ENCODE assay signal across 9 cellular contexts in genomic region chr5:54884195-54884536, GRCh38.
DNase-seq lines count a peak whose midpoint lies in the region; ATAC-seq and TF ChIP-seq lines count a peak whose summit lies in the region.
"Had no signal": no experiment of that assay in that cellular context is flagged by ENCODE, and none has a peak within 500 bp of the region (broad histone marks: within the 10 kb centered on the region; RNA-seq: fewer than 3 reads in every experiment).

No MANE protein-coding gene starts in this region.

- peak overlapping the region in 1 of 2 donors; percentile 53 for H3K4me3 Mint-ChIP-seq in effector memory CD8-positive, alpha-beta T cell

- H3K14ac ChIP-seq in mesenchymal stem cell (ENCODE audit: low read length in 2 of 2), result no peak overlapping the region

- H2BK15ac ChIP-seq in mesenchymal stem cell (ENCODE audit: low read depth, poor library complexity, severe bottlenecking), result peak overlapping the region; percentile 75

- no peaks in the 10 kb centered on the region for H3K9me3 Mint-ChIP-seq in effector memory CD8-positive, alpha-beta T cell

- no peak overlapping the region for H2BK5ac ChIP-seq in mesenchymal stem cell (ENCODE audit: low read depth, low read length, poor library complexity, severe bottlenecking)

- H3K79me1 ChIP-seq in mesenchymal stem cell (replicated peaks; ENCODE audit: low read length, poor library complexity, severe bottlenecking), result no peaks in the 10 kb centered on the region

- no peak overlapping the region for H2AK5ac ChIP-seq in mesenchymal stem cell (ENCODE audit: low read length, severe bottlenecking)

- H3K36me3 Mint-ChIP-seq in effector memory CD8-positive, alpha-beta T cell (ENCODE audit: insufficient read depth), result peaks cover 4% of the 10 kb centered on the region

- H4K91ac ChIP-seq in mesenchymal stem cell (ENCODE audit: low read length), result no peak overlapping the region

- H3K9me3 ChIP-seq in HUES64 (ENCODE audit: insufficient read depth, low read depth, low read length) (peaks cover 19% of the 10 kb centered on the region), mesenchymal stem cell (ENCODE audit: control insufficient read depth, low read length) (no peaks in the 10 kb centered on the region), stomach smooth muscle (ENCODE audit: control insufficient read depth in 2 of 2, low read length in 2 of 2) (no peaks in the 10 kb centered on the region)

- peaks cover 11 to 14% of the 10 kb centered on the region in 2 donors for H3K4me1 Mint-ChIP-seq in effector memory CD8-positive, alpha-beta T cell (ENCODE audit: low read depth in 2 of 2)

- WGBS in HUES64, result 42% methylated on average over 18 of the region's 18 CpGs
- WGBS in mesenchymal stem cell, result 24% methylated on average over 18 of the region's 18 CpGs

- ATAC-seq in HG03139 (IDR thresholded peaks at IDR 0.05; ENCODE audit: unreplicated experiment), result no peak
- no peak for ATAC-seq in effector memory CD8-positive, alpha-beta T cell (replicated peaks)

- H3K4me2 ChIP-seq in mesenchymal stem cell (ENCODE audit: low read length, poor library complexity, severe bottlenecking), result peak overlapping the region; percentile 95

- DNase-seq in choroid plexus epithelial cell (ENCODE audit: low read depth), result no peak
- no peak for DNase-seq in mesenchymal stem cell
- DNase-seq in T1000 (lab: John Stamatoyannopoulos, UW), result no peak
- DNase-seq in effector memory CD8-positive, alpha-beta T cell, result no peak
- DNase-seq: MM.1S; NK-92 treated with Interleukin-12 subunit alpha and Interleukin-12 subunit beta, amount 100 ng/mL, for 24 hours had no signal

- H2BK120ac ChIP-seq in mesenchymal stem cell (ENCODE audit: low read depth, low read length), result peak overlapping the region; percentile 57

- H3K9ac ChIP-seq in HUES64 (ENCODE audit: low read depth, low read length) (peak overlapping the region; percentile 62; the same call in 1 of the 2 replicates), mesenchymal stem cell (ENCODE audit: low read length) (peak overlapping the region; percentile 15), stomach smooth muscle (ENCODE audit: low read length in 2 of 2) (no peak overlapping the region)

- TF ChIP-seq CTCF in choroid plexus epithelial cell (conservative IDR thresholded peaks at IDR 0.05; ENCODE audit: low read depth, low read length), result no peak

- H3K4me1 ChIP-seq in HUES64 (ENCODE audit: insufficient read depth, low read length) (0 out of 2 replicates have a peak, but pooled peaks cover 4% of the 10 kb centered on the region), mesenchymal stem cell (ENCODE audit: control insufficient read depth, insufficient read depth, low read depth, low read length) (peaks cover 12% of the 10 kb centered on the region), stomach smooth muscle (ENCODE audit: control insufficient read depth, insufficient read depth, low read length) (peaks cover 5% of the 10 kb centered on the region)

- H3K27ac ChIP-seq in HUES64 (ENCODE audit: low read depth, low read length) (no peak overlapping the region), mesenchymal stem cell (ENCODE audit: low read length, poor library complexity, severe bottlenecking) (no peak overlapping the region), stomach smooth muscle (ENCODE audit: low read length) (no peak overlapping the region)

- H3K4ac ChIP-seq in mesenchymal stem cell (ENCODE audit: low read depth in 1 of 2, low read length in 2 of 2), result peak overlapping the region in 1 of 2 experiments; percentile 24

- peak overlapping the region in 1 of 2 experiments; percentile 28 for H3K18ac ChIP-seq in mesenchymal stem cell (ENCODE audit: low read depth in 1 of 2, low read length in 2 of 2)

- H3K27me3 Mint-ChIP-seq in effector memory CD8-positive, alpha-beta T cell, result peaks cover 45 to 80% of the 10 kb centered on the region in 2 donors

- peak overlapping the region; percentile 59 for H3K4me3 ChIP-seq in HUES64 (ENCODE audit: low read length)
- peak overlapping the region; percentile 59 for H3K4me3 ChIP-seq in choroid plexus epithelial cell (ENCODE audit: low read depth, low read length)
- peak overlapping the region; percentile 54 to 78 for H3K4me3 ChIP-seq in mesenchymal stem cell (ENCODE audit: insufficient read depth in 1 of 2, low read depth in 1 of 2, low read length in 2 of 2)
- peak overlapping the region; percentile 53 to 75 for H3K4me3 ChIP-seq in stomach smooth muscle (ENCODE audit: low read length in 2 of 2)

- H3K27ac Mint-ChIP-seq in effector memory CD8-positive, alpha-beta T cell, result no peak overlapping the region

- H4K8ac ChIP-seq in mesenchymal stem cell (ENCODE audit: low read length), result peak overlapping the region; percentile 51

- H2BK12ac ChIP-seq in mesenchymal stem cell (ENCODE audit: low read length in 2 of 2), result no peak overlapping the region

- no peaks in the 10 kb centered on the region for H3K36me3 ChIP-seq in HUES64 (ENCODE audit: insufficient read depth, low read length)
- H3K36me3 ChIP-seq in mesenchymal stem cell (ENCODE audit: control insufficient read depth in 1 of 2, insufficient read depth in 2 of 2, low read depth in 1 of 2, low read length in 2 of 2), result no peaks in the 10 kb centered on the region
- H3K36me3 ChIP-seq in stomach smooth muscle (ENCODE audit: control insufficient read depth in 2 of 2, insufficient read depth in 2 of 2, low read length in 2 of 2), result no peaks in the 10 kb centered on the region

- H2AFZ ChIP-seq in mesenchymal stem cell (ENCODE audit: low read depth, low read length), result peak overlapping the region; percentile 79

- H3K23ac ChIP-seq in mesenchymal stem cell (ENCODE audit: low read length in 2 of 2), result no peak overlapping the region

- H3K27me3 ChIP-seq in HUES64 (ENCODE audit: insufficient read depth, low read length) (peaks cover 38% of the 10 kb centered on the region), mesenchymal stem cell (ENCODE audit: control insufficient read depth in 1 of 2, insufficient read depth in 1 of 2, low read length in 2 of 2) (peaks cover 8 to 68% of the 10 kb centered on the region in 2 experiments), stomach smooth muscle (ENCODE audit: control insufficient read depth in 1 of 2, insufficient read depth in 2 of 2, low read length in 2 of 2) (peaks cover 0 to 2% of the 10 kb centered on the region in 2 donors)

Comparison
In these comparisons a context has a peak if more than half of its experiments do, and no peak if none do; other contexts are left out.
1. H3K9ac ChIP-seq: peak in HUES64 (single experiment) and mesenchymal stem cell (single experiment); none in stomach smooth muscle (0 of 2).
2. Peak in every context shown above with its lines, with median percentiles within 50 percentile points of each other: H3K4me3 ChIP-seq.